In genomic region chrX:110381216-110381615, GRCh38 we compare ENCODE assay signal across 1 cellular context.
TF ChIP-seq lines count a peak whose summit lies in the region.

No MANE protein-coding gene starts in this region.

TF ChIP-seq in WTC11, 78 proteins besides CTCF, POLR2A, EP300 and RAD21 (continued from another document):
- TF ChIP-seq ERG (CRISPR knock-in tag; IDR thresholded peaks at IDR 0.05) = no peak
- TF ChIP-seq ZNF423 (CRISPR knock-in tag; IDR thresholded peaks at IDR 0.05) = no peak
- no peak for TF ChIP-seq KAT7 (CRISPR knock-in tag; IDR thresholded peaks at IDR 0.05; ENCODE audit: borderline replicate concordance)
- no peak for TF ChIP-seq MXD4 (CRISPR knock-in tag; IDR thresholded peaks at IDR 0.05; ENCODE audit: borderline replicate concordance)
- TF ChIP-seq ZMAT4 (CRISPR knock-in tag; IDR thresholded peaks at IDR 0.05) = no peak
- TF ChIP-seq ZNF416 (CRISPR knock-in tag; IDR thresholded peaks at IDR 0.05) = no peak
TF ChIP-seq in WTC11: peak in this region for 0.
